Comparison of ENCODE assay signal across 8 cellular contexts in the genomic region with DNA sequence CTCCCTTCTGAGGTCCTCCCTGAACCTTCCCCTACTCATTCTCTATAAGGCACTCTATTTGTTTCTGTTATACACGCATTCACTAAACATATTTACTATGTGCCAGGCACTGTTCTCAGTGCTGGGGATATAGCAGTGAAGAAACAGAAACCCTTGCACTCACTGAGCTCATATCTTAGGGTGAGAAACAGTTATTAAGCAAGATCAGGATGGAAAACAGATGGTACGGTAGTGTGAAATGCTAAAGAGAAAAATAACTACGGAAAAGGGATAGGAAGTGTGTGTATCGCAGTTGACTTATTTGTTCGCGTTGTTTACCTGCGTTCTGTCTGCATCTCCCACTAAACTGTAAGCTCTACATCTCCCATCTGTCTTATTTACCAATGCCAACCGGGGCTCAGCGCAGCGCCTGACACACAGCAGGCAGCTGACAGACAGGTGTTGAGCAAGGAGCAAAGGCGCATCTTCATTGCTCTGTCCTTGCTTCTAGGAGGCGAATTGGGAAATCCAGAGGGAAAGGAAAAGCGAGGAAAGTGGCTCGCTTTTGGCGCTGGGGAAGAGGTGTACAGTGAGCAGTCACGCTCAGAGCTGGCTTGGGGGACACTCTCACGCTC. TPM values are rescaled to one million over a fixed set of nuclear protein-coding genes. Genes with fewer than 3 reads are reported as not detected.
DNase-seq lines count a peak whose midpoint lies in the region; ATAC-seq and TF ChIP-seq lines count a peak whose summit lies in the region.

No MANE protein-coding gene starts in this region.

- WGBS in prostate gland, result 15% methylated on average over 17 of the region's 17 CpGs

- ATAC-seq in T-cell (replicated peaks in 1 of 4) (peak in 1 of 4 experiments; percentile 3), GM19328 (IDR thresholded peaks at IDR 0.05; ENCODE audit: unreplicated experiment) (no peak), HG02884 (IDR thresholded peaks at IDR 0.05; ENCODE audit: unreplicated experiment) (no peak), HG02885 (IDR thresholded peaks at IDR 0.05; ENCODE audit: poor library complexity, unreplicated experiment) (no peak)

- no peak for TF ChIP-seq POLR2A in prostate gland (IDR thresholded peaks at IDR 0.05)

- H3K36me3 ChIP-seq in Caco-2 (ENCODE audit: control insufficient read depth, insufficient read depth, low read length) (no peaks in the 10 kb centered on the region), prostate gland (no peaks in the 10 kb centered on the region)

- CTCF ChIA-PET in Caco-2 (lab: Charles Lee), result interaction anchor here (0.8 to 1.4 kb wide), 3 partner anchors 78 to 601 kb away, joined by 3 to 8 read pairs (median 3); no protein-coding TSS in a partner anchor
- CTCF ChIA-PET in T-cell (lab: Charles Lee), result interaction anchor here in 1 of 2 donors (0.6 to 1.8 kb wide), 3 partner anchors 21 to 569 kb away, joined by 3 to 6 read pairs (median 3); no protein-coding TSS in a partner anchor

- H3K9me3 ChIP-seq in Caco-2 (no peaks in the 10 kb centered on the region), prostate gland (no peaks in the 10 kb centered on the region)

- no peaks in the 10 kb centered on the region for H3K27me3 ChIP-seq in Caco-2 (replicated peaks; ENCODE audit: control insufficient read depth, insufficient read depth, low read length)
- no peaks in the 10 kb centered on the region for H3K27me3 ChIP-seq in prostate gland (replicated peaks; ENCODE audit: insufficient read depth)

- TF ChIP-seq CTCF in Caco-2 (IDR thresholded peaks at IDR 0.05; ENCODE audit: insufficient read depth in 1 of 2, low read depth in 1 of 2, low read length in 1 of 2, severe bottlenecking in 1 of 2, unreplicated experiment in 1 of 2) (no peak), HFF-Myc (IDR thresholded peaks at IDR 0.05; ENCODE audit: low read depth, low read length, missing control alignments) (no peak), fibroblast of villous mesenchyme (IDR thresholded peaks at IDR 0.05; ENCODE audit: insufficient read depth, low read depth, low read length) (no peak), prostate gland (IDR thresholded peaks at IDR 0.05) (no peak)

- H3K36me3 Mint-ChIP-seq in Caco-2 (ENCODE audit: insufficient read depth, unreplicated experiment) (no peaks in the 10 kb centered on the region), T-cell (peaks cover 9% of the 10 kb centered on the region)

- peaks cover 8% of the 10 kb centered on the region for H3K4me1 Mint-ChIP-seq in Caco-2 (ENCODE audit: low read depth, unreplicated experiment)
- peaks cover 28 to 39% (median 37%) of the 10 kb centered on the region in 3 donors for H3K4me1 Mint-ChIP-seq in T-cell

- H3K9me3 Mint-ChIP-seq in Caco-2 (ENCODE audit: unreplicated experiment), result no peaks in the 10 kb centered on the region
- H3K9me3 Mint-ChIP-seq in T-cell, result no peaks in the 10 kb centered on the region

- H3K27ac ChIP-seq in prostate gland, result peak overlapping the region; percentile 49 to 72

- BruUV-seq in Caco-2 (replicated peaks; lab: Mats Ljungman, UMichigan), result TSS peak; percentile 81

- H3K4me3 ChIP-seq in Caco-2 (ENCODE audit: low read depth, low read length), result peak overlapping the region; percentile 51
- peak overlapping the region; percentile 87 for H3K4me3 ChIP-seq in HFF-Myc (replicated peaks; ENCODE audit: low read depth, low read length)
- H3K4me3 ChIP-seq in fibroblast of villous mesenchyme (ENCODE audit: low read depth, low read length), result peak overlapping the region; percentile 87
- peak overlapping the region; percentile 72 to 75 for H3K4me3 ChIP-seq in prostate gland

- H3K27me3 Mint-ChIP-seq in Caco-2 (ENCODE audit: insufficient read depth, unreplicated experiment) (no peaks in the 10 kb centered on the region), T-cell (no peaks in the 10 kb centered on the region)

- intact Hi-C loops in Caco-2 (cut with micrococcal nuclease; ENCODE audit: unreplicated experiment) (no loop called here), prostate gland (cut with DNase I) (no loop called here)

- H3K27ac Mint-ChIP-seq in Caco-2 (ENCODE audit: unreplicated experiment), result peak overlapping the region; percentile 80
- peak overlapping the region; percentile 56 to 91 for H3K27ac Mint-ChIP-seq in T-cell

- H3K4me3 Mint-ChIP-seq in Caco-2 (ENCODE audit: unreplicated experiment), result peak overlapping the region; percentile 90
- peak overlapping the region; percentile 88 to 92 (median 90) for H3K4me3 Mint-ChIP-seq in T-cell

- no peak for DNase-seq in Caco-2
- no peak for DNase-seq in HFF-Myc (ENCODE audit: extremely low read depth, low read depth)
- DNase-seq in T-cell, result no peak
- DNase-seq in fibroblast of villous mesenchyme (ENCODE audit: low read depth), result peak; percentile 45
- no peak for DNase-seq in prostate gland (ENCODE audit: low spot score)

- H3K4me1 ChIP-seq in Caco-2 (0 out of 2 replicates have a peak, but pooled peaks cover 3% of the 10 kb centered on the region), prostate gland (replicated peaks) (peaks cover 3% of the 10 kb centered on the region)

- POLR2A ChIA-PET in Caco-2 (lab: Charles Lee), result interaction anchor here (0.6 to 1.0 kb wide), 3 partner anchors 62 to 300 kb away, joined by 3 to 6 read pairs (median 4); no protein-coding TSS in a partner anchor
- POLR2A ChIA-PET in T-cell (lab: Charles Lee), result interaction anchor here (0.5 to 0.6 kb wide), 2 partner anchors 146 to 157 kb away, joined by 3 read pairs; partner anchors contain the start of gene TMEM59 (in 1 of the 2)

RNA-seq across cellular contexts. Expression of gene CYB5RL, which starts 0.6 kb away (rescaled TPM):
- 10.0 and 10.8 TPM in 2 replicates for total RNA-seq in Caco-2 (2022)
- total RNA-seq in T-cell, result 10 to 100 TPM in 3 of 5 donors, 1 to 10 TPM in 2; 5.7 to 11.5 (median 10.0) TPM
- 3.5 and 4.3 TPM in 2 replicates for total RNA-seq in fibroblast of villous mesenchyme
- total RNA-seq in prostate gland, result 10 to 100 TPM in 1 of 2 donors, 1 to 10 TPM in 1; 6.3 to 10.9 TPM

RNA-seq across cellular contexts. Expression of gene MRPL37, which starts 0.7 kb away (rescaled TPM):
- 95.4 and 95.6 TPM in 2 replicates for total RNA-seq in Caco-2 (2022)
- total RNA-seq in T-cell, result 10 to 100 TPM; 27.4 to 45.7 (median 40.6) TPM
- total RNA-seq in fibroblast of villous mesenchyme, result 78.9 and 79.5 TPM in 2 replicates
- 10 to 100 TPM; 73.7 to 91.5 TPM for total RNA-seq in prostate gland

RNA-seq across cellular contexts. Expression of gene CDCP2, which starts 46.5 kb away (rescaled TPM):
- not detected in 2 replicates for total RNA-seq in Caco-2 (2022)
- under 1 TPM in 3 of 5 donors, not detected in 2; 0.25 to 0.35 (median 0.35) TPM for total RNA-seq in T-cell
- not detected in 2 replicates for total RNA-seq in fibroblast of villous mesenchyme
- under 1 TPM in 1 of 2 donors, not detected in 1; 0.23 TPM for total RNA-seq in prostate gland
